23 cellular contexts compared by ENCODE assay signal in the genomic region with DNA sequence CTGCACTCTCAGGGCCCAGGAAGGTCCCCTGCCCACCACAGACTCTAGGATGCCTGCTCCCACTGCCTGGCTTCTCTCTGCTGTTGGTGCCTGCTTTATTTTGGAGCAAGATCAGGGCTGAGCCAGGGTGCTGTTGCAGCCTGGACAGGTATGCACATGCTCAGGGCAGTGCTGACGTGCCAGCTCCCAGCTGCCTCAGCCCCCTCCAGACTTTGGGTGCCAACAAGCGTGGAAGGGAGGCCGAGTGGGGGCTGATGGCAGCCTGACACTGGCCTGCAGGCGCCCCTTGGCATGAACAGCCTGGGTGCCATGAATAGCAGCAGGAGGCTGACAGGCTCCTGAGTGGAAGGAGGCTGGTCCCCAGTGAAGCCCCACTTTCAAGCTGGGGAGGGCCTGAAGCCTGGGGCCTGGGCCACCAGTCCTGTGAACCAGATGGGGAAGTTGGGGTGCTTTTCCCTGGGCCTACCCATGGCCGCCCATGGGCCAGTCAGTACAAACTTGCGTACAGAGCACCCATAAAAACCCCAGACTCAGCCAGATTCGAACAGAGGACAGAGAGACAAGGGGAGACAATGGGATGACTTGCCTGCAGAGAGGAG. TPM values are rescaled to one million over a fixed set of nuclear protein-coding genes. Genes with fewer than 3 reads are reported as not detected.
"Had no signal": no experiment of that assay in that cellular context is flagged by ENCODE, and none has a peak within 500 bp of the region (broad histone marks: within the 10 kb centered on the region; RNA-seq: fewer than 3 reads in every experiment).

No MANE protein-coding gene starts in this region.

- ATAC-seq: activated T-cell treated with anti-CD3 and anti-CD28 coated beads, Interleukin-2, amount 50 U/mL, for 72 hours; natural killer cell had no signal

- H3K36me3 ChIP-seq: heart right ventricle, suprapubic skin, tibial nerve had no signal

- H3K27ac Mint-ChIP-seq: activated CD4-positive, alpha-beta memory T cell treated with anti-CD3 and anti-CD28 coated beads, Interleukin-2, amount 10 ng/mL, durations not matched to agents 7 days and 5 days; activated CD4-positive, alpha-beta T cell treated with anti-CD3 and anti-CD28 coated beads, Interleukin-2, amount 10 ng/mL, durations not matched to agents 24 days and 14 days; activated naive CD4-positive, alpha-beta T cell treated with anti-CD3 and anti-CD28 coated beads for 36 hours; activated T-cell treated with anti-CD3 and anti-CD28 coated beads, Interleukin-2, amount 50 U/mL, for 72 hours; endodermal cell; mesothelial cell of epicardium; natural killer cell; stimulated activated naive CD8-positive, alpha-beta T cell treated with anti-CD3 and anti-CD28 coated beads, Interleukin-15, amount 100 ng/mL, for 72 hours had no signal

- H3K4me3 Mint-ChIP-seq: activated CD4-positive, alpha-beta memory T cell treated with anti-CD3 and anti-CD28 coated beads, Interleukin-2, amount 10 ng/mL, durations not matched to agents 7 days and 5 days; activated CD4-positive, alpha-beta T cell treated with anti-CD3 and anti-CD28 coated beads, Interleukin-2, amount 10 ng/mL, durations not matched to agents 24 days and 14 days; activated naive CD4-positive, alpha-beta T cell treated with anti-CD3 and anti-CD28 coated beads for 36 hours; activated T-cell treated with anti-CD3 and anti-CD28 coated beads, Interleukin-2, amount 50 U/mL, for 72 hours; endodermal cell; mesothelial cell of epicardium; natural killer cell; stimulated activated naive CD8-positive, alpha-beta T cell treated with anti-CD3 and anti-CD28 coated beads, Interleukin-15, amount 100 ng/mL, for 72 hours had no signal

- H3K36me3 Mint-ChIP-seq: mesothelial cell of epicardium, natural killer cell had no signal

- H3K4me3 ChIP-seq: heart right ventricle, suprapubic skin, tibial nerve had no signal

- H3K27ac ChIP-seq: epithelial cell of prostate, heart right ventricle, suprapubic skin, tibial nerve had no signal

- H3K9me3 Mint-ChIP-seq: activated CD4-positive, alpha-beta memory T cell treated with anti-CD3 and anti-CD28 coated beads, Interleukin-2, amount 10 ng/mL, durations not matched to agents 7 days and 5 days; activated CD4-positive, alpha-beta T cell treated with anti-CD3 and anti-CD28 coated beads, Interleukin-2, amount 10 ng/mL, durations not matched to agents 24 days and 14 days; activated naive CD4-positive, alpha-beta T cell treated with anti-CD3 and anti-CD28 coated beads for 36 hours; activated T-cell treated with anti-CD3 and anti-CD28 coated beads, Interleukin-2, amount 50 U/mL, for 72 hours; endodermal cell; mesothelial cell of epicardium; natural killer cell; stimulated activated naive CD8-positive, alpha-beta T cell treated with anti-CD3 and anti-CD28 coated beads, Interleukin-15, amount 100 ng/mL, for 72 hours had no signal

- DNase-seq: activated CD4-positive, alpha-beta memory T cell treated with anti-CD3 and anti-CD28 coated beads, Interleukin-2, amount 10 ng/mL, durations not matched to agents 7 days and 5 days; activated CD4-positive, alpha-beta T cell treated with anti-CD3 and anti-CD28 coated beads, Interleukin-2, amount 10 ng/mL, durations not matched to agents 24 days and 14 days; activated effector memory CD4-positive, alpha-beta T cell treated with Interleukin-2 at 50 U/mL for 16 hours; activated naive CD4-positive, alpha-beta T cell treated with anti-CD3 and anti-CD28 coated beads for 36 hours; activated T-cell treated with anti-CD3 and anti-CD28 coated beads, Interleukin-2, amount 50 U/mL, for 72 hours; cerebellar nuclear complex; cortex of kidney; endodermal cell; heart right ventricle; kidney; natural killer cell; stimulated activated CD4-positive, alpha-beta T cell treated with anti-CD3 and anti-CD28 coated beads, Interleukin-1b, Interleukin-23, amount 100 ng/mL, for 48 hours; stimulated activated naive CD8-positive, alpha-beta T cell treated with anti-CD3 and anti-CD28 coated beads, Interleukin-15, amount 100 ng/mL, for 72 hours had no signal

- H3K9me3 ChIP-seq: heart right ventricle, suprapubic skin had no signal

- H3K4me1 Mint-ChIP-seq: activated CD4-positive, alpha-beta memory T cell treated with anti-CD3 and anti-CD28 coated beads, Interleukin-2, amount 10 ng/mL, durations not matched to agents 7 days and 5 days; activated CD4-positive, alpha-beta T cell treated with anti-CD3 and anti-CD28 coated beads, Interleukin-2, amount 10 ng/mL, durations not matched to agents 24 days and 14 days; mesothelial cell of epicardium; natural killer cell; stimulated activated naive CD8-positive, alpha-beta T cell treated with anti-CD3 and anti-CD28 coated beads, Interleukin-15, amount 100 ng/mL, for 72 hours had no signal

RNA-seq across cellular contexts. Expression of a gene that starts 6.8 kb away (rescaled TPM):
- total RNA-seq: activated CD4-positive, alpha-beta memory T cell treated with anti-CD3 and anti-CD28 coated beads, Interleukin-2, amount 10 ng/mL, durations not matched to agents 7 days and 5 days; activated CD4-positive, alpha-beta T cell treated with anti-CD3 and anti-CD28 coated beads, Interleukin-2, amount 10 ng/mL, durations not matched to agents 24 days and 14 days; activated naive CD4-positive, alpha-beta T cell treated with anti-CD3 and anti-CD28 coated beads for 36 hours; activated T-cell treated with anti-CD3 and anti-CD28 coated beads, Interleukin-2, amount 50 U/mL, for 72 hours; fibroblast of villous mesenchyme; heart right ventricle; lung microvascular endothelial cell; natural killer cell; osteocyte; pulmonary artery endothelial cell; T-helper 2 cell treated with Interferon-gamma antibody and Interleukin-4, amounts not matched to agents 100 ng/mL and 5 ng/mL, for 36 hours; tibial nerve had no signal

RNA-seq across cellular contexts. Expression of a gene that starts 27.8 kb away (rescaled TPM):
- total RNA-seq: activated CD4-positive, alpha-beta memory T cell treated with anti-CD3 and anti-CD28 coated beads, Interleukin-2, amount 10 ng/mL, durations not matched to agents 7 days and 5 days; activated CD4-positive, alpha-beta T cell treated with anti-CD3 and anti-CD28 coated beads, Interleukin-2, amount 10 ng/mL, durations not matched to agents 24 days and 14 days; activated naive CD4-positive, alpha-beta T cell treated with anti-CD3 and anti-CD28 coated beads for 36 hours; activated T-cell treated with anti-CD3 and anti-CD28 coated beads, Interleukin-2, amount 50 U/mL, for 72 hours; fibroblast of villous mesenchyme; lung microvascular endothelial cell; natural killer cell; skeletal muscle tissue; T-helper 2 cell treated with Interferon-gamma antibody and Interleukin-4, amounts not matched to agents 100 ng/mL and 5 ng/mL, for 36 hours; tibial nerve had no signal
- polyA plus RNA-seq: heart right ventricle had no signal
